In the genomic region with DNA sequence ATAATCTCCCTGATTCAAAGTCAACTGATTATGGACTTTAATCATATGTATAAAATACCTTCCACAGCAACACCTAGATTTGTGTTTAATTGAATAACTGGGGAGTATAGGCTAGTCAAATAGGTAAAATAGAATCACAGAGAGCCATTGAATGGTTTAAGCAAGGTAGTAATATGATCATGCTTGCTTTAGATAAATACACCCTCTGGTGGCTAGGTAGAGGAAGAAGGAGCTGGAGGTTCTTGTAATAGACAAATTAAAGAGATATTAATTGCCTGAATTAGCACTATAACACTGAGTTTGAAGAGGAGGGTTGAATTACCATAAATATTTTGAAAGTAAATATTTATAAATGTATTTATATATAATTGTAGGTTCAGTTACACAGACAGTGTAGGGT, we compare ENCODE assay signal across 9 cellular contexts. TPM values are rescaled to one million over a fixed set of nuclear protein-coding genes. Genes with fewer than 3 reads are reported as not detected.
DNase-seq lines count a peak whose midpoint lies in the region; TF ChIP-seq lines count a peak whose summit lies in the region.
"Had no signal": no experiment of that assay in that cellular context is flagged by ENCODE, and none has a peak within 500 bp of the region (broad histone marks: within the 10 kb centered on the region; RNA-seq: fewer than 3 reads in every experiment).

No MANE protein-coding gene starts in this region.

- no peaks in the 10 kb centered on the region for H3K36me3 ChIP-seq in BJ (ENCODE audit: control insufficient read depth, insufficient read depth, low read length)
- no peaks in the 10 kb centered on the region for H3K36me3 ChIP-seq in adrenal gland (replicated peaks in 1 of 2)

- H3K27me3 ChIP-seq in BJ (ENCODE audit: control insufficient read depth, insufficient read depth, low read length): no peaks in the 10 kb centered on the region
- H3K27me3 ChIP-seq in adrenal gland: no peaks in the 10 kb centered on the region

- TF ChIP-seq POLR2A in adrenal gland (IDR thresholded peaks at IDR 0.05): no peak

- POLR2A ChIA-PET in BJ (lab: Charles Lee): no interaction called here

- intact Hi-C loops in adrenal gland (cut with DNase I): loop anchor here (5.0 kb wide), 2 partner anchors 153 to 158 kb away; no protein-coding TSS in a partner anchor

- no peaks in the 10 kb centered on the region for H3K9me3 ChIP-seq in adrenal gland (replicated peaks in 1 of 3)

- CTCF ChIA-PET in BJ (lab: Yijun Ruan, JAX): interaction anchor here (0.7 to 6.7 kb wide), 8 partner anchors 10 to 244 kb away, joined by 3 to 120 read pairs (median 4); no protein-coding TSS in a partner anchor

- no peak overlapping the region for H3K27ac ChIP-seq in adrenal gland

- DNase-seq in BJ (ENCODE audit: low read depth): no peak
- DNase-seq in NCI-H1092 (lab: John Stamatoyannopoulos, UW): peak; percentile 6
- no peak for DNase-seq in adrenal gland
- DNase-seq in kidney glomerular epithelial cell (lab: John Stamatoyannopoulos, UW): peak; percentile 35
- no peak for DNase-seq in Ammon's horn (ENCODE audit: low spot score)
- DNase-seq in stimulated activated CD4-positive, alpha-beta T cell treated with anti-CD3 and anti-CD28 coated beads, Interleukin-15, amount 100 ng/mL, for 24 hours: no peak
- no peak for DNase-seq in activated effector memory CD4-positive, alpha-beta T cell treated with Interleukin-2 at 50 U/mL for 16 hours
- DNase-seq in RPMI8226: no peak

- TF ChIP-seq CTCF in BJ (IDR thresholded peaks at IDR 0.05; ENCODE audit: insufficient read depth, low read depth, low read length) (peak; percentile 38; the same call in 1 of the 2 replicates), adrenal gland (IDR thresholded peaks at IDR 0.05) (peak in 5 of 6 experiments; percentile 12 to 57 (median 50))

- H3K4me3 ChIP-seq in BJ (ENCODE audit: low read depth, low read length): no peak overlapping the region
- H3K4me3 ChIP-seq in adrenal gland: no peak overlapping the region

- no peaks in the 10 kb centered on the region for H3K4me1 ChIP-seq in adrenal gland (replicated peaks in 1 of 2)

RNA-seq across cellular contexts. Expression of gene DIRAS3, which starts 40.3 kb away (rescaled TPM):
- polyA plus RNA-seq in BJ (2011; rRNA removed): 0.39 and 0.53 TPM in 2 replicates
- polyA minus RNA-seq in BJ (2011; rRNA and poly(A)+ RNA removed): 0.38 TPM in 1 of 2 replicates, not detected in the other
- 10 to 100 TPM in 6 of 8 donors, 1 to 10 TPM in 2; 7.6 to 34.7 (median 18.9) TPM for total RNA-seq in adrenal gland
- 10 to 100 TPM; 11.5 to 26.1 (median 16.9) TPM for polyA plus RNA-seq in adrenal gland
- total RNA-seq: NCI-H460 had no signal

Comparison
In these comparisons a context has a peak if more than half of its experiments do, and no peak if none do; other contexts are left out.
1. DNase-seq: peak in NCI-H1092 (single experiment) and kidney glomerular epithelial cell (single experiment); none in BJ (single experiment), adrenal gland (0 of 7), Ammon's horn (single experiment), stimulated activated CD4-positive, alpha-beta T cell treated with anti-CD3 and anti-CD28 coated beads, Interleukin-15, amount 100 ng/mL, for 24 hours (single experiment), activated effector memory CD4-positive, alpha-beta T cell treated with Interleukin-2 at 50 U/mL for 16 hours (single experiment) and RPMI8226 (single experiment).